Comparison of ENCODE assay signal across 10 cellular contexts in genomic region chr7:98826811-98827231, GRCh38. TPM values are rescaled to one million over a fixed set of nuclear protein-coding genes. Genes with fewer than 3 reads are reported as not detected.
A peak's percentile ranks its signal among the peaks of the same experiment; 100 is the strongest.
DNase-seq lines count a peak whose midpoint lies in the region; ATAC-seq, FAIRE-seq and TF ChIP-seq lines count a peak whose summit lies in the region.
"Had no signal": no experiment of that assay in that cellular context is flagged by ENCODE, and none has a peak within 500 bp of the region (broad histone marks: within the 10 kb centered on the region; RNA-seq: fewer than 3 reads in every experiment).

No MANE protein-coding gene starts in this region.

- no peaks in the 10 kb centered on the region for H4K20me1 ChIP-seq in keratinocyte (ENCODE audit: control insufficient read depth, extremely low read depth, insufficient read depth, low read length)

- dilution Hi-C loops in keratinocyte (cut with MboI; ENCODE audit: extremely low pct_ligation_motif_present, low sequenced_read_pairs), result loop anchor here (25.0 kb wide), 1 partner anchor 365 kb away; no protein-coding TSS in a partner anchor

- H3K36me3 Mint-ChIP-seq in brain, result no peaks in the 10 kb centered on the region

- DNase-seq in A172 (ENCODE audit: low spot score) (peak; percentile 44), NCI-H1694 (lab: John Stamatoyannopoulos, UW) (peak; percentile 98), keratinocyte (ENCODE audit: low read depth, low spot score) (no peak), islet precursor cell (no peak)
- DNase-seq in effector CD8-positive, alpha-beta T cell (lab: John Stamatoyannopoulos, UW), result no peak
- no peak for DNase-seq in NK-92 treated with Interleukin-12 subunit alpha and Interleukin-12 subunit beta, amount 100 ng/mL, for 24 hours (lab: John Stamatoyannopoulos, UW)
- DNase-seq: activated naive CD4-positive, alpha-beta T cell had no signal

- no peaks in the 10 kb centered on the region for H3K27me3 Mint-ChIP-seq in brain

- FAIRE-seq in keratinocyte (lab: Jason Lieb, UNC), result no peak

- no peak for ATAC-seq in GM21390 (IDR thresholded peaks at IDR 0.05; ENCODE audit: unreplicated experiment)

- H3K9me1 ChIP-seq in keratinocyte (ENCODE audit: control insufficient read depth, extremely low read depth, insufficient read depth, low read length), result no peaks in the 10 kb centered on the region

- no peaks in the 10 kb centered on the region for H3K79me2 ChIP-seq in keratinocyte (ENCODE audit: control insufficient read depth, insufficient read depth, low read length)

- no peak overlapping the region for H3K27ac ChIP-seq in keratinocyte (ENCODE audit: control insufficient read depth, insufficient read depth, low read length)

- peak overlapping the region in 2 of 5 experiments; percentile 42 to 48 for H3K4me3 Mint-ChIP-seq in brain
- H3K4me3 Mint-ChIP-seq: IgD-negative memory B cell had no signal

- H3K9ac ChIP-seq in keratinocyte (ENCODE audit: control insufficient read depth, extremely low read depth, insufficient read depth, low read length), result no peak overlapping the region

- no peaks in the 10 kb centered on the region for H3K9me3 ChIP-seq in keratinocyte (ENCODE audit: control insufficient read depth, low read depth, low read length)

- TF ChIP-seq CTCF in brain (conservative IDR thresholded peaks at IDR 0.05) (no peak), keratinocyte (optimal IDR thresholded peaks at IDR 0.05 in 1 of 3, IDR thresholded peaks at IDR 0.05 in 1 of 3, conservative IDR thresholded peaks at IDR 0.05 in 1 of 3; ENCODE audit: extremely low read depth in 1 of 3, insufficient read depth in 2 of 3, low read length in 3 of 3) (peak in 2 of 3 experiments; percentile 17 to 40)

- H3K27me3 ChIP-seq in keratinocyte (ENCODE audit: control insufficient read depth, extremely low read depth, insufficient read depth, low read length), result peaks cover 5% of the 10 kb centered on the region

- H3K4me1 Mint-ChIP-seq in brain, result peaks cover 16% of the 10 kb centered on the region
- H3K4me1 Mint-ChIP-seq: IgD-negative memory B cell had no signal

- peaks cover 14% of the 10 kb centered on the region for H3K4me1 ChIP-seq in keratinocyte (ENCODE audit: control insufficient read depth, extremely low read depth, insufficient read depth, low read length)

- H3K27ac Mint-ChIP-seq in brain, result peak overlapping the region; percentile 59 to 94 (median 84)
- H3K27ac Mint-ChIP-seq: IgD-negative memory B cell had no signal

- peak overlapping the region; percentile 50 for H3K4me2 ChIP-seq in keratinocyte (ENCODE audit: control insufficient read depth, extremely low read depth, insufficient read depth, low read depth, low read length)

- H3K4me3 ChIP-seq in keratinocyte (ENCODE audit: control insufficient read depth in 2 of 3, extremely low read depth in 1 of 3, insufficient read depth in 2 of 3, low read depth in 1 of 3, low read length in 3 of 3), result peak overlapping the region in 1 of 3 experiments; percentile 47

- H3K36me3 ChIP-seq in keratinocyte (ENCODE audit: control insufficient read depth in 2 of 2, extremely low read depth in 1 of 2, insufficient read depth in 2 of 2, low read length in 2 of 2), result no peaks in the 10 kb centered on the region

- peaks cover 0 to 12% (median 0%) of the 10 kb centered on the region in 5 experiments for H3K9me3 Mint-ChIP-seq in brain
- H3K9me3 Mint-ChIP-seq: IgD-negative memory B cell had no signal

- peak overlapping the region; percentile 20 for H2AFZ ChIP-seq in keratinocyte (ENCODE audit: control insufficient read depth, low read length)

RNA-seq across cellular contexts. Expression of gene TMEM130, which starts 43.0 kb away (rescaled TPM):
- 2.0 and 4.1 TPM in 2 replicates for total RNA-seq in A172 (2014; rRNA removed; shearing (Covaris generic))
- polyA plus RNA-seq in brain (ENCODE audit: insufficient read depth, low read depth, low replicate concordance), result 62.5 TPM
- not detected in 3 replicates for polyA plus RNA-seq in keratinocyte
- polyA plus RNA-seq in keratinocyte (2011; ENCODE audit: low read depth), result not detected
- not detected in 2 replicates for polyA plus RNA-seq in keratinocyte (2011; cell fraction: cytosol; rRNA removed)
- not detected in 2 replicates for polyA plus RNA-seq in keratinocyte (2011; cell fraction: nucleus; rRNA removed)
- polyA plus RNA-seq in keratinocyte (2012; ENCODE audit: low replicate concordance), result not detected in 2 replicates
- polyA minus RNA-seq in keratinocyte, result not detected in 3 replicates
- polyA minus RNA-seq in keratinocyte (2011; cell fraction: cytosol; rRNA and poly(A)+ RNA removed), result not detected
- polyA minus RNA-seq in keratinocyte (2011; cell fraction: nucleus; rRNA and poly(A)+ RNA removed), result not detected in 2 replicates
- polyA plus RNA-seq: IgD-negative memory B cell had no signal

RNA-seq across cellular contexts. Expression of gene TRRAP, which starts 51.5 kb away (rescaled TPM):
- total RNA-seq in A172 (2014; rRNA removed; shearing (Covaris generic)), result 11.9 and 12.9 TPM in 2 replicates
- polyA plus RNA-seq in brain (ENCODE audit: insufficient read depth, low read depth, low replicate concordance) (32.3 TPM), keratinocyte (4.0 to 12.4 TPM (median 6.1 TPM) in 3 replicates)
- 7.7 TPM for polyA plus RNA-seq in keratinocyte (2011; ENCODE audit: low read depth)
- 6.2 and 6.4 TPM in 2 replicates for polyA plus RNA-seq in keratinocyte (2011; cell fraction: cytosol; rRNA removed)
- 27.0 and 29.7 TPM in 2 replicates for polyA plus RNA-seq in keratinocyte (2011; cell fraction: nucleus; rRNA removed)
- polyA plus RNA-seq in keratinocyte (2012; ENCODE audit: low replicate concordance), result 6.8 and 12.4 TPM in 2 replicates
- 17.6 to 57.0 TPM (median 28.1 TPM) in 3 replicates for polyA minus RNA-seq in keratinocyte
- polyA minus RNA-seq in keratinocyte (2011; cell fraction: cytosol; rRNA and poly(A)+ RNA removed), result 13.0 TPM
- polyA minus RNA-seq in keratinocyte (2011; cell fraction: nucleus; rRNA and poly(A)+ RNA removed), result 45.5 and 66.8 TPM in 2 replicates

Comparison
In these comparisons a context has a peak if more than half of its experiments do, and no peak if none do; other contexts are left out.
1. DNase-seq: peak in A172 (single experiment) and NCI-H1694 (single experiment); none in keratinocyte (single experiment), islet precursor cell (single experiment), effector CD8-positive, alpha-beta T cell (single experiment) and NK-92 treated with Interleukin-12 subunit alpha and Interleukin-12 subunit beta, amount 100 ng/mL, for 24 hours (single experiment).
2. CTCF ChIP-seq: peak in keratinocyte (2 of 3); none in brain (0 of 2).
3. RNA of gene TMEM130, which starts 43.0 kb away (polyA plus RNA-seq): 62.5 TPM in brain (single experiment); not detected in keratinocyte; every median in the first group is over 10 times any median in the second.